In genomic region chr17:4949321-4950074, GRCh38 we compare ENCODE assay signal across 8 cellular contexts. TPM values are rescaled to one million over a fixed set of nuclear protein-coding genes. Genes with fewer than 3 reads are reported as not detected.
DNase-seq lines count a peak whose midpoint lies in the region; ATAC-seq and TF ChIP-seq lines count a peak whose summit lies in the region.

No MANE protein-coding gene starts in this region.

- DNase-seq in AG04450 (ENCODE audit: low read depth, low spot score), result no peak
- peak; percentile 49 for DNase-seq in SHP77 treated with DMSO at 0.1 percent for 48 hours (lab: John Stamatoyannopoulos, UW)
- DNase-seq in activated naive CD4-positive, alpha-beta T cell treated with Interleukin-2 at 50 U/mL for 16 hours, result peak; percentile 77
- peak; percentile 80 for DNase-seq in germinal center (ENCODE audit: low spot score)
- no peak for DNase-seq in omental fat pad (ENCODE audit: low spot score)
- DNase-seq in upper lobe of left lung, result peak; percentile 89 to 94

- H3K4me3 ChIP-seq in AG04450 (ENCODE audit: low read depth, low read length) (peak overlapping the region; percentile 99), upper lobe of left lung (peak overlapping the region; percentile 49 to 100 (median 96))

- H3K36me3 ChIP-seq in upper lobe of left lung, result peaks cover 2 to 20% (median 15%) of the 10 kb centered on the region in 4 donors

- POLR2A ChIA-PET in AG04450 (lab: Yijun Ruan, JAX), result interaction anchor here (1.1 to 9.1 kb wide), 3 partner anchors 10 to 49 kb away, joined by 3 to 128 read pairs (median 18); partner anchors contain the start of genes KIF1C, RNF167, SLC25A11 and SPAG7

- ATAC-seq in GM18868 (IDR thresholded peaks at IDR 0.05; ENCODE audit: unreplicated experiment), result peak; percentile 21
- peak; percentile 26 for ATAC-seq in HG03432 (IDR thresholded peaks at IDR 0.05; ENCODE audit: unreplicated experiment)
- peak; percentile 49 for ATAC-seq in omental fat pad (ENCODE audit: low FRiP score)
- peak; percentile 35 to 72 for ATAC-seq in upper lobe of left lung (ENCODE audit: low FRiP score in 2 of 2)

- TF ChIP-seq CTCF in AG04450 (IDR thresholded peaks at IDR 0.05; ENCODE audit: low read depth, low read length) (no peak), omental fat pad (IDR thresholded peaks at IDR 0.05) (no peak), upper lobe of left lung (IDR thresholded peaks at IDR 0.05) (peak in 2 of 6 experiments; percentile 16 to 17)

- H3K27ac ChIP-seq in AG04450 (ENCODE audit: low read depth, low read length) (peak overlapping the region; percentile 91), upper lobe of left lung (peak overlapping the region; percentile 97 to 100 (median 98))

- no peaks in the 10 kb centered on the region for H3K27me3 ChIP-seq in AG04450 (ENCODE audit: control insufficient read depth, insufficient read depth, low read length)
- H3K27me3 ChIP-seq in upper lobe of left lung, result no peaks in the 10 kb centered on the region

- peak in 1 of 4 donors; percentile 55 for TF ChIP-seq POLR2A in upper lobe of left lung (IDR thresholded peaks at IDR 0.05)

- no peak for TF ChIP-seq EP300 in upper lobe of left lung (IDR thresholded peaks at IDR 0.05)

- peaks cover 35 to 47% (median 41%) of the 10 kb centered on the region in 4 donors for H3K4me1 ChIP-seq in upper lobe of left lung

- H3K9me3 ChIP-seq in AG04450 (ENCODE audit: control insufficient read depth, insufficient read depth, low read length) (peaks cover 3% of the 10 kb centered on the region; the same call in 1 of the 2 replicates), upper lobe of left lung (no peaks in the 10 kb centered on the region)

- 0 to 3% methylated on average over 5 to 18 of the region's 75 CpGs for WGBS in upper lobe of left lung, 2 donors

- CTCF ChIA-PET in AG04450 (lab: Charles Lee), result no interaction called here

RNA-seq across cellular contexts. Expression of gene PFN1, which starts 1.2 kb away (rescaled TPM):
- polyA plus RNA-seq in AG04450 (2011; rRNA removed), result 1,141 and 1,329 TPM in 2 replicates
- polyA minus RNA-seq in AG04450 (2011; rRNA and poly(A)+ RNA removed), result 784 and 887 TPM in 2 replicates
- 100 to 1,000 TPM; 444 to 699 (median 616) TPM for total RNA-seq in omental fat pad
- total RNA-seq in upper lobe of left lung, result 100 to 1,000 TPM; 403 to 814 (median 641) TPM

RNA-seq across cellular contexts. Expression of gene ENO3, which starts 1.4 kb away (rescaled TPM):
- polyA plus RNA-seq in AG04450 (2011; rRNA removed), result 2.3 and 3.2 TPM in 2 replicates
- polyA minus RNA-seq in AG04450 (2011; rRNA and poly(A)+ RNA removed), result 2.1 and 2.6 TPM in 2 replicates
- total RNA-seq in omental fat pad, result 1 to 10 TPM; 2.8 to 5.3 (median 3.3) TPM
- 10 to 100 TPM in 3 of 6 donors, 1 to 10 TPM in 3; 4.3 to 49.2 (median 10.6) TPM for total RNA-seq in upper lobe of left lung

RNA-seq across cellular contexts. Expression of gene RNF167, which starts 9.4 kb away (rescaled TPM):
- 63.1 and 64.3 TPM in 2 replicates for polyA plus RNA-seq in AG04450 (2011; rRNA removed)
- 59.1 and 74.8 TPM in 2 replicates for polyA minus RNA-seq in AG04450 (2011; rRNA and poly(A)+ RNA removed)
- 10 to 100 TPM; 24.5 to 34.4 (median 32.0) TPM for total RNA-seq in omental fat pad
- 100 to 1,000 TPM in 2 of 6 donors, 10 to 100 TPM in 4; 41.9 to 130 (median 72.9) TPM for total RNA-seq in upper lobe of left lung

RNA-seq across cellular contexts. Expression of gene SLC25A11, which starts 9.7 kb away (rescaled TPM):
- polyA plus RNA-seq in AG04450 (2011; rRNA removed), result 44.7 and 50.0 TPM in 2 replicates
- 33.0 and 50.2 TPM in 2 replicates for polyA minus RNA-seq in AG04450 (2011; rRNA and poly(A)+ RNA removed)
- total RNA-seq in omental fat pad (10 to 100 TPM; 38.9 to 74.2 (median 47.1) TPM), upper lobe of left lung (10 to 100 TPM; 37.5 to 69.2 (median 47.9) TPM)

RNA-seq across cellular contexts. Expression of gene GP1BA, which starts 17.4 kb away (rescaled TPM):
- not detected in 2 replicates for polyA plus RNA-seq in AG04450 (2011; rRNA removed)
- not detected in 2 replicates for polyA minus RNA-seq in AG04450 (2011; rRNA and poly(A)+ RNA removed)
- total RNA-seq in omental fat pad (not detected), upper lobe of left lung (1 to 10 TPM in 1 of 6 donors, under 1 TPM in 4, not detected in 1; 0.23 to 1.4 (median 0.59) TPM)

Comparison
In these comparisons a context has a peak if more than half of its experiments do, and no peak if none do; other contexts are left out.
1. DNase-seq: peak in SHP77 treated with DMSO at 0.1 percent for 48 hours (single experiment), activated naive CD4-positive, alpha-beta T cell treated with Interleukin-2 at 50 U/mL for 16 hours (single experiment), germinal center (single experiment) and upper lobe of left lung (2 of 2); none in AG04450 (single experiment) and omental fat pad (single experiment).
2. Peak in every context shown above with its lines, with median percentiles within 50 percentile points of each other: ATAC-seq.